Comparison of ENCODE assay signal across 8 cellular contexts in the genomic region with DNA sequence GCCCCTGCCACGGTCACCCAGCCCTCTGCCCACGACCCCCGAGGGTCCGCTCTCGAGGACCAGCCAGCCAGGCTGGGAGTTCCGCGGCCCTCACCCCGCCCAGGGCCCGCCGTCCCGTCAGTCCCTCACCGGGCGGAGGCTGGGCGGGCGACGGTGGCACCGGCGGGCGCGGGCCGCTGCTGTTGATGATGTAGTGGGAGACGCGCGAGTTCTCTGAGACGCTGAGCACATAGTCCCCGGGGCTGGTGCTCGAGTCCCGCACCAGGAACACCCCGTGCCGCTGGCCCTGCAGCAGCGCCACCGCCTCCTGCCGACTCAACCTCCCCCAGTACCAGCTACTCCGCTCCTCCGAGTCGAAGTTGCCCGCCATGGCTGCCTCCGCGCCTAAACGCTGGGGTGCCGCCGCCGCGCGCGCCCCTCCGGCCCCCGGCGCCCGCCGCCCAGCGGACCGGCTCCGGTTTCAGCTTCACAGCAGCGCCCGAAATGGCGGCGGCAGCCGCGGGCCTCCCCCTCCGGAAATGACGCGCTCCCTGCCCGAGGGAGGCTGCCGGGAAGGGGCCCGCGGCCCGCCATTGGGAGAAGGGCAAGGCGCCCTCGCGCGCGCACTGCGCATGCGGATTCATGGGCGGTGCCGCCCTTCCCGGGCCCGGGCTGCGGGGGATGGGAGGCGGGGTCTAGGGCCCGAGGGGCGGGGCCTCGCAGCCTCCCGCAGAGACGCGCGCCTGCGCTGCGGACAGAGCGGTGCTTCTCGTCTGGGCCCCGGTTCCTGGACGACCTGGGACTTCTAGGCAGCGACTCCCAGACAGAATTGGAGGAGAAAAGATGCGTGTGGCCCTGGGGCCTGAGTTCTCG. TPM values are rescaled to one million over a fixed set of nuclear protein-coding genes. Genes with fewer than 3 reads are reported as not detected.
DNase-seq lines count a peak whose midpoint lies in the region; ATAC-seq and TF ChIP-seq lines count a peak whose summit lies in the region.

A gene (minus strand): TSS at position 485 of the 852 bp plus-strand sequence. CDS start 115 bp downstream, at position 370.

- H3K4me3 ChIP-seq in BJ (ENCODE audit: low read depth, low read length) (peak within 1 kb of the TSS; percentile 81), coronary artery (peak within 1 kb of the TSS; percentile 91)

- POLR2A ChIA-PET in BJ (lab: Charles Lee): no interaction called here
- POLR2A ChIA-PET in activated CD4-positive, alpha-beta T cell treated with anti-CD3 and anti-CD28 coated beads, Interleukin-2, amount 10 ng/mL, durations not matched to agents 7 days and 5 days (lab: Charles Lee): no interaction called here

- H3K27me3 Mint-ChIP-seq in activated CD4-positive, alpha-beta T cell treated with anti-CD3 and anti-CD28 coated beads, Interleukin-2, amount 10 ng/mL, durations not matched to agents 7 days and 5 days: peaks cover 17% of the 10 kb centered on the region

- H3K27me3 ChIP-seq in BJ (ENCODE audit: control insufficient read depth, insufficient read depth, low read length): no peaks in the 10 kb centered on the region

- peak within 1 kb of the TSS; percentile 90 for H3K4me3 Mint-ChIP-seq in activated CD4-positive, alpha-beta T cell treated with anti-CD3 and anti-CD28 coated beads, Interleukin-2, amount 10 ng/mL, durations not matched to agents 7 days and 5 days

- DNase-seq in BJ (ENCODE audit: low read depth): peak; percentile 65
- peak; percentile 97 for DNase-seq in GM19240 (ENCODE audit: insufficient read length, low spot score)
- DNase-seq in NCI-H526 (lab: John Stamatoyannopoulos, UW): peak; percentile 71 to 93
- DNase-seq in activated CD4-positive, alpha-beta T cell treated with anti-CD3 and anti-CD28 coated beads, Interleukin-2, amount 10 ng/mL, durations not matched to agents 7 days and 5 days: peak; percentile 98
- peak; percentile 97 for DNase-seq in coronary artery (ENCODE audit: low spot score)
- DNase-seq in left colon: peak; percentile 93 to 97
- peak; percentile 98 for DNase-seq in stimulated activated CD4-positive, alpha-beta T cell treated with anti-CD3 and anti-CD28 coated beads, Interleukin-1b, Interleukin-23, amount 100 ng/mL, for 4 hours (ENCODE audit: low read depth in 2 of 2)

- peak within 1 kb of the TSS; percentile 88 to 93 for H3K27ac ChIP-seq in coronary artery

- peaks cover 1% of the 10 kb centered on the region; the same call in 1 of the 2 replicates for H3K36me3 ChIP-seq in BJ (ENCODE audit: control insufficient read depth, insufficient read depth, low read length)

- peaks cover 43% of the 10 kb centered on the region for H3K4me1 Mint-ChIP-seq in activated CD4-positive, alpha-beta T cell treated with anti-CD3 and anti-CD28 coated beads, Interleukin-2, amount 10 ng/mL, durations not matched to agents 7 days and 5 days

- CTCF ChIA-PET in BJ (lab: Yijun Ruan, JAX): interaction anchor here (1.1 to 1.4 kb wide), 3 partner anchors 15 to 91 kb away, joined by 3 to 5 read pairs (median 4); no protein-coding TSS in a partner anchor
- CTCF ChIA-PET in activated CD4-positive, alpha-beta T cell treated with anti-CD3 and anti-CD28 coated beads, Interleukin-2, amount 10 ng/mL, durations not matched to agents 7 days and 5 days (lab: Charles Lee): interaction anchor here (0.5 to 1.0 kb wide), 2 partner anchors 17 to 786 kb away, joined by 3 to 6 read pairs; no protein-coding TSS in a partner anchor

- TF ChIP-seq CTCF in BJ (IDR thresholded peaks at IDR 0.05; ENCODE audit: insufficient read depth, low read depth, low read length) (no peak), coronary artery (IDR thresholded peaks at IDR 0.05) (no peak)

- intact Hi-C loops in left colon (cut with DNase I, micrococcal nuclease): loop anchor here in 1 of 2 donors (10.0 kb wide), 1 partner anchor 91 kb away; no protein-coding TSS in a partner anchor

- no peaks in the 10 kb centered on the region for H3K9me3 Mint-ChIP-seq in activated CD4-positive, alpha-beta T cell treated with anti-CD3 and anti-CD28 coated beads, Interleukin-2, amount 10 ng/mL, durations not matched to agents 7 days and 5 days

- H3K36me3 Mint-ChIP-seq in activated CD4-positive, alpha-beta T cell treated with anti-CD3 and anti-CD28 coated beads, Interleukin-2, amount 10 ng/mL, durations not matched to agents 7 days and 5 days (ENCODE audit: low read depth): peaks cover 21% of the 10 kb centered on the region

- peak within 1 kb of the TSS; percentile 92 for H3K27ac Mint-ChIP-seq in activated CD4-positive, alpha-beta T cell treated with anti-CD3 and anti-CD28 coated beads, Interleukin-2, amount 10 ng/mL, durations not matched to agents 7 days and 5 days

- ATAC-seq in HG03460 (IDR thresholded peaks at IDR 0.05; ENCODE audit: unreplicated experiment) (peak; percentile 71), left colon (peak; percentile 81)

RNA-seq across cellular contexts. Expression of the gene that starts here (rescaled TPM):
- 53.8 and 86.5 TPM in 2 replicates for polyA plus RNA-seq in BJ (2011; rRNA removed)
- polyA minus RNA-seq in BJ (2011; rRNA and poly(A)+ RNA removed): 40.6 and 45.4 TPM in 2 replicates
- 10 to 100 TPM; 17.5 to 18.4 TPM for total RNA-seq in activated CD4-positive, alpha-beta T cell treated with anti-CD3 and anti-CD28 coated beads, Interleukin-2, amount 10 ng/mL, durations not matched to agents 7 days and 5 days
- total RNA-seq in left colon: 10 to 100 TPM; 74.6 to 80.9 TPM

Comparison
In these comparisons a context has a peak if more than half of its experiments do, and no peak if none do; other contexts are left out.
1. Peak in every context shown above with its lines: DNase-seq, ATAC-seq, H3K4me3 ChIP-seq and H3K27ac ChIP-seq.